Comparison of ENCODE assay signal across 17 cellular contexts in genomic region chr19:29560313-29561075, GRCh38. TPM values are rescaled to one million over a fixed set of nuclear protein-coding genes. Genes with fewer than 3 reads are reported as not detected.
"Had no signal": no experiment of that assay in that cellular context is flagged by ENCODE, and none has a peak within 500 bp of the region (broad histone marks: within the 10 kb centered on the region; RNA-seq: fewer than 3 reads in every experiment).

No MANE protein-coding gene starts in this region.

- ATAC-seq: foreskin keratinocyte, left cardiac atrium, lower lobe of right lung, psoas muscle, sciatic nerve had no signal

- DNase-seq: activated CD4-positive, alpha-beta T cell treated with anti-CD3 and anti-CD28 coated beads, Interleukin-2, amount 10 ng/mL, durations not matched to agents 7 days and 5 days; activated CD8-positive, alpha-beta memory T cell treated with anti-CD3 and anti-CD28 coated beads, Interleukin-2, amount 50 U/mL, for 48 hours; activated naive CD4-positive, alpha-beta T cell; activated naive CD8-positive, alpha-beta T cell treated with anti-CD3 and anti-CD28 coated beads, Interleukin-2, amount 10 ng/mL, durations not matched to agents 7 days and 5 days; effector memory CD4-positive, alpha-beta T cell; foreskin keratinocyte; immature natural killer cell; left cardiac atrium; lower lobe of right lung; nephron progenitor cell; occipital lobe; psoas muscle; T-helper 9 cell had no signal

RNA-seq across cellular contexts. Expression of gene VSTM2B, which starts 34.7 kb away (rescaled TPM):
- total RNA-seq: activated CD4-positive, alpha-beta T cell treated with anti-CD3 and anti-CD28 coated beads, Interleukin-2, amount 10 ng/mL, durations not matched to agents 7 days and 5 days; activated naive CD8-positive, alpha-beta T cell treated with anti-CD3 and anti-CD28 coated beads, Interleukin-2, amount 10 ng/mL, durations not matched to agents 7 days and 5 days; activated T-helper 1 cell treated with anti-CD3 and anti-CD28 coated beads, Interleukin-12 subunit alpha, Interleukin-12 subunit beta, Interleukin-2, Interleukin-4 antibody, amounts not matched to agents 30 ng/mL and 10 ng/mL and 1 ng/mL, durations not matched to agents 14 hours and 24 hours and 36 hours; foreskin keratinocyte; left cardiac atrium; lower lobe of right lung; mesothelial cell of epicardium; psoas muscle; sciatic nerve; urinary bladder had no signal
